Comparison of ENCODE assay signal across 8 cellular contexts in genomic region chr2:96063074-96063899, GRCh38. TPM values are rescaled to one million over a fixed set of nuclear protein-coding genes. Genes with fewer than 3 reads are reported as not detected.
A peak's percentile ranks its signal among the peaks of the same experiment; 100 is the strongest.
DNase-seq lines count a peak whose midpoint lies in the region; ATAC-seq, FAIRE-seq and TF ChIP-seq lines count a peak whose summit lies in the region.
"Not testable (repeated sequence)": the region's sequence is repeated elsewhere in the genome, so short reads cannot be mapped to it uniquely, and the experiment has no call there.

No MANE protein-coding gene starts in this region.

- not testable (repeated sequence) for H2BK20ac ChIP-seq in H1 (ENCODE audit: low read length)

- not testable (repeated sequence) for H3K23me2 ChIP-seq in H1 (ENCODE audit: low read depth, low read length)

- not testable (repeated sequence) for H3K9me3 Mint-ChIP-seq in activated naive CD4-positive, alpha-beta T cell treated with anti-CD3 and anti-CD28 coated beads, Interleukin-2, amount 50 U/mL, for 72 hours; nephron; stimulated activated memory B cell treated with anti-CD40 and anti-IgM and Interleukin-4, amounts not matched to agents 10 μg/mL and 1 μg/mL and 100 μg/mL, for 72 hours

- H2AK5ac ChIP-seq in H1 (ENCODE audit: low read depth, low read length): not testable (repeated sequence)

- not testable (repeated sequence) for H4K91ac ChIP-seq in H1 (replicated peaks; ENCODE audit: insufficient read length, low read length)

- peak; percentile 90 to 95 for ATAC-seq in activated naive CD4-positive, alpha-beta T cell treated with anti-CD3 and anti-CD28 coated beads, Interleukin-2, amount 50 U/mL, for 72 hours
- ATAC-seq in stimulated activated memory B cell treated with anti-CD40 and anti-IgM and Interleukin-4, amounts not matched to agents 10 μg/mL and 1 μg/mL and 100 μg/mL, for 72 hours: peak; percentile 70

- TF ChIP-seq RAD21 in H1 (IDR thresholded peaks at IDR 0.05 in 1 of 2, conservative IDR thresholded peaks at IDR 0.05 in 1 of 2; ENCODE audit: low read depth in 2 of 2, low read length in 2 of 2): peak; percentile 50 to 63

- H3K23ac ChIP-seq in H1 (ENCODE audit: insufficient read length): not testable (repeated sequence)

- not testable (repeated sequence) for FAIRE-seq in H1 (lab: Jason Lieb, UNC)

- not testable (repeated sequence) for H3K4me3 Mint-ChIP-seq in nephron; stimulated activated memory B cell treated with anti-CD40 and anti-IgM and Interleukin-4, amounts not matched to agents 10 μg/mL and 1 μg/mL and 100 μg/mL, for 72 hours

- H2BK120ac ChIP-seq in H1 (replicated peaks; ENCODE audit: low read depth, low read length): not testable (repeated sequence)

- H3K27ac Mint-ChIP-seq in activated naive CD4-positive, alpha-beta T cell treated with anti-CD3 and anti-CD28 coated beads, Interleukin-2, amount 50 U/mL, for 72 hours; stimulated activated memory B cell treated with anti-CD40 and anti-IgM and Interleukin-4, amounts not matched to agents 10 μg/mL and 1 μg/mL and 100 μg/mL, for 72 hours: not testable (repeated sequence)
- peak overlapping the region in 2 of 3 experiments; percentile 50 to 75 for H3K27ac Mint-ChIP-seq in nephron

- H3K79me1 ChIP-seq in H1 (ENCODE audit: low read depth, low read length): not testable (repeated sequence)

- 79% methylated on average over 10 of the region's 12 CpGs; no CpG with 5 or more reads in 1 of the 2 experiments for WGBS in H1 (ENCODE audit: extremely low coverage in 1 of 2, insufficient coverage in 1 of 2, insufficient read length in 1 of 2, insufficient replicate concordance in 2 of 2, low coverage in 1 of 2, low lambda C conversion rate in 2 of 2, missing lambda C conversion rate in 1 of 2), 2 experiments

- H3K18ac ChIP-seq in H1 (ENCODE audit: extremely low read depth, low read length): not testable (repeated sequence)

- TF ChIP-seq EP300 in H1 (IDR thresholded peaks at IDR 0.05; ENCODE audit: borderline replicate concordance in 1 of 2, low read depth in 2 of 2, low read length in 2 of 2): not testable (repeated sequence)

- not testable (repeated sequence) for H3K9ac ChIP-seq in H1 (replicated peaks in 1 of 4; ENCODE audit: extremely low read depth in 1 of 4, low read depth in 3 of 4, low read length in 3 of 4)

- H3K36me3 Mint-ChIP-seq in activated naive CD4-positive, alpha-beta T cell treated with anti-CD3 and anti-CD28 coated beads, Interleukin-2, amount 50 U/mL, for 72 hours; nephron (ENCODE audit: low read depth); stimulated activated memory B cell treated with anti-CD40 and anti-IgM and Interleukin-4, amounts not matched to agents 10 μg/mL and 1 μg/mL and 100 μg/mL, for 72 hours: not testable (repeated sequence)

- not testable (repeated sequence) for H3K4me3 ChIP-seq in BE2C (ENCODE audit: low read depth, low read length); H1 (ENCODE audit: extremely low read depth in 1 of 4, insufficient read depth in 2 of 4, low read depth in 3 of 4, low read length in 4 of 4)

- H3K4me1 Mint-ChIP-seq in nephron: peaks cover 16% of the 10 kb centered on the region
- H3K4me1 Mint-ChIP-seq in stimulated activated memory B cell treated with anti-CD40 and anti-IgM and Interleukin-4, amounts not matched to agents 10 μg/mL and 1 μg/mL and 100 μg/mL, for 72 hours: not testable (repeated sequence)

- H3K27me3 Mint-ChIP-seq in nephron (ENCODE audit: low read depth); stimulated activated memory B cell treated with anti-CD40 and anti-IgM and Interleukin-4, amounts not matched to agents 10 μg/mL and 1 μg/mL and 100 μg/mL, for 72 hours: not testable (repeated sequence)

- H4K8ac ChIP-seq in H1 (ENCODE audit: extremely low read depth, insufficient read depth, low read length): not testable (repeated sequence)

- not testable (repeated sequence) for H3K27me3 ChIP-seq in BE2C; H1 (replicated peaks in 1 of 4; ENCODE audit: control insufficient read depth in 3 of 4, extremely low read depth in 1 of 4, insufficient read depth in 3 of 4, low read length in 3 of 4)

- H3K9me3 ChIP-seq in BE2C; H1 (ENCODE audit: insufficient read depth in 2 of 2, low read depth in 1 of 2, low read length in 1 of 2): not testable (repeated sequence)

- not testable (repeated sequence) for H4K5ac ChIP-seq in H1 (ENCODE audit: insufficient read length, low read depth, low read length)

- not testable (repeated sequence) for H3K14ac ChIP-seq in H1 (ENCODE audit: insufficient read length)

- not testable (repeated sequence) for H3K56ac ChIP-seq in H1 (replicated peaks; ENCODE audit: insufficient read length, low read depth, low read length)

- H2BK12ac ChIP-seq in H1 (ENCODE audit: low read depth, low read length): not testable (repeated sequence)

- H3K4ac ChIP-seq in H1 (replicated peaks; ENCODE audit: insufficient read length, low read depth, low read length): not testable (repeated sequence)

- DNase-seq in BE2C (peak; percentile 26), HCEC 1CT (peak; percentile 83), RPMI8226 (peak; percentile 64), iPS-NIHi7 (ENCODE audit: extremely low spot score) (peak; percentile 26)
- DNase-seq in activated naive CD4-positive, alpha-beta T cell treated with anti-CD3 and anti-CD28 coated beads, Interleukin-2, amount 50 U/mL, for 72 hours (ENCODE audit: low spot score in 2 of 2): peak in 1 of 2 donors; percentile 59
- DNase-seq in H1 (ENCODE audit: low read depth in 1 of 2, low spot score in 2 of 2): not testable (repeated sequence)

- TF ChIP-seq CTCF in BE2C (IDR thresholded peaks at IDR 0.05; ENCODE audit: low read depth, low read length): not testable (repeated sequence)
- TF ChIP-seq CTCF in H1 (IDR thresholded peaks at IDR 0.05; ENCODE audit: control extremely low read depth in 1 of 3, insufficient read depth in 1 of 3, low read depth in 1 of 3, low read length in 3 of 3) (peak in 2 of 3 experiments; percentile 29 to 32; a peak in 3 of 4 replicates), nephron (IDR thresholded peaks at IDR 0.05; ENCODE audit: unreplicated experiment in 3 of 3) (peak; percentile 14 to 36 (median 26))

- TF ChIP-seq POLR2A in H1 (IDR thresholded peaks at IDR 0.05; ENCODE audit: control extremely low read depth in 1 of 2, low read depth in 2 of 2, low read length in 2 of 2): not testable (repeated sequence)

- not testable (repeated sequence) for H3K27ac ChIP-seq in H1 (ENCODE audit: low read depth, low read length)

- H2BK15ac ChIP-seq in H1 (ENCODE audit: low read length): not testable (repeated sequence)

- H3K79me2 ChIP-seq in H1 (ENCODE audit: control insufficient read depth in 1 of 2, insufficient read depth in 2 of 2, low read length in 2 of 2): not testable (repeated sequence)

- H2AFZ ChIP-seq in H1 (ENCODE audit: low read length): not testable (repeated sequence)

- H3K36me3 ChIP-seq in BE2C; H1 (ENCODE audit: control insufficient read depth in 2 of 4, insufficient read depth in 4 of 4, low read length in 3 of 4): not testable (repeated sequence)

- not testable (repeated sequence) for H4K20me1 ChIP-seq in H1 (replicated peaks in 1 of 2; ENCODE audit: control insufficient read depth in 1 of 2, insufficient read depth in 2 of 2, low read length in 2 of 2)

- not testable (repeated sequence) for H3K4me1 ChIP-seq in BE2C; H1 (replicated peaks in 1 of 4; ENCODE audit: control insufficient read depth in 3 of 4, insufficient read depth in 4 of 4, low read length in 3 of 4)

- not testable (repeated sequence) for H3K4me2 ChIP-seq in H1 (ENCODE audit: insufficient read depth in 1 of 2, low read depth in 2 of 2, low read length in 2 of 2)

- CTCF ChIA-PET in H1 (lab: Charles Lee; ENCODE audit: partially characterized antibody): interaction anchor here (1.1 to 1.3 kb wide), 2 partner anchors 10 to 111 kb away, joined by 4 read pairs; no protein-coding TSS in a partner anchor

- POLR2A ChIA-PET in H1 (lab: Charles Lee; ENCODE audit: partially characterized antibody): not testable (repeated sequence)

- H2BK5ac ChIP-seq in H1 (ENCODE audit: low read depth, low read length): not testable (repeated sequence)

RNA-seq across cellular contexts. Expression of gene GPAT2, which starts 28.6 kb away (rescaled TPM):
- polyA plus RNA-seq in BE2C (2012; ENCODE audit: insufficient read depth, insufficient read length, low read depth): not detected
- total RNA-seq in activated naive CD4-positive, alpha-beta T cell treated with anti-CD3 and anti-CD28 coated beads, Interleukin-2, amount 50 U/mL, for 72 hours: 10 to 100 TPM in 1 of 2 donors, 1 to 10 TPM in 1; 4.7 to 19.8 TPM
- 0.63 and 1.0 TPM in 2 replicates for total RNA-seq in H1 (2021; fragmentation: NEBNext Ultra II Directional; extraction: Animal tissue kit (Norgen Biotek cat#: 25700))
- polyA plus RNA-seq in H1 (2011; rRNA removed): 0.26 and 0.69 TPM in 2 replicates
- polyA plus RNA-seq in H1 (2011; cell fraction: cytosol; rRNA removed): 0.44 TPM
- 2.2 TPM for polyA plus RNA-seq in H1 (2011; cell fraction: nucleus; rRNA removed)
- polyA plus RNA-seq in H1 (2012, experiment 1 of 2): 0.28 to 0.81 TPM (median 0.46 TPM) in 4 replicates
- polyA plus RNA-seq in H1 (2012, experiment 2 of 2): 0.46 TPM
- polyA plus RNA-seq in H1 (2013, experiment 1 of 2): 0.51 TPM
- 0.42 TPM for polyA plus RNA-seq in H1 (2013, experiment 2 of 2)
- polyA minus RNA-seq in H1 (2011; rRNA and poly(A)+ RNA removed): 0.10 and 0.66 TPM in 2 replicates
- polyA minus RNA-seq in H1 (2011; cell fraction: cytosol; rRNA and poly(A)+ RNA removed): 1.3 TPM
- 0.80 TPM for polyA minus RNA-seq in H1 (2011; cell fraction: nucleus; rRNA and poly(A)+ RNA removed)

RNA-seq across cellular contexts. Expression of gene ADRA2B, which starts 53.1 kb away (rescaled TPM):
- not detected for polyA plus RNA-seq in BE2C (2012; ENCODE audit: insufficient read depth, insufficient read length, low read depth)
- total RNA-seq in activated naive CD4-positive, alpha-beta T cell treated with anti-CD3 and anti-CD28 coated beads, Interleukin-2, amount 50 U/mL, for 72 hours: under 1 TPM; 0.47 to 0.61 TPM
- total RNA-seq in H1 (2021; fragmentation: NEBNext Ultra II Directional; extraction: Animal tissue kit (Norgen Biotek cat#: 25700)): 6.5 and 6.6 TPM in 2 replicates
- 5.8 and 8.3 TPM in 2 replicates for polyA plus RNA-seq in H1 (2011; rRNA removed)
- polyA plus RNA-seq in H1 (2011; cell fraction: cytosol; rRNA removed): 6.6 TPM
- 14.4 TPM for polyA plus RNA-seq in H1 (2011; cell fraction: nucleus; rRNA removed)
- polyA plus RNA-seq in H1 (2012, experiment 1 of 2): 3.3 to 6.4 TPM (median 5.3 TPM) in 4 replicates
- 4.8 TPM for polyA plus RNA-seq in H1 (2012, experiment 2 of 2)
- 3.7 TPM for polyA plus RNA-seq in H1 (2013, experiment 1 of 2)
- polyA plus RNA-seq in H1 (2013, experiment 2 of 2): 4.0 TPM
- 4.4 and 4.9 TPM in 2 replicates for polyA minus RNA-seq in H1 (2011; rRNA and poly(A)+ RNA removed)
- polyA minus RNA-seq in H1 (2011; cell fraction: cytosol; rRNA and poly(A)+ RNA removed): 6.7 TPM
- 6.8 TPM for polyA minus RNA-seq in H1 (2011; cell fraction: nucleus; rRNA and poly(A)+ RNA removed)
